17 cellular contexts compared by ENCODE assay signal in genomic region chr3:143090966-143091365, GRCh38. TPM values are rescaled to one million over a fixed set of nuclear protein-coding genes. Genes with fewer than 3 reads are reported as not detected.
DNase-seq lines count a peak whose midpoint lies in the region; ATAC-seq and TF ChIP-seq lines count a peak whose summit lies in the region.
"Had no signal": no experiment of that assay in that cellular context is flagged by ENCODE, and none has a peak within 500 bp of the region (broad histone marks: within the 10 kb centered on the region; RNA-seq: fewer than 3 reads in every experiment).

No MANE protein-coding gene starts in this region.

- H3K27ac Mint-ChIP-seq in nephron: peak overlapping the region in 2 of 3 experiments; percentile 9 to 37

- H3K4me1 ChIP-seq in SJCRH30: peaks cover 16% of the 10 kb centered on the region

- no peaks in the 10 kb centered on the region for H3K27me3 ChIP-seq in SJCRH30
- no peaks in the 10 kb centered on the region for H3K27me3 ChIP-seq in brain microvascular endothelial cell (replicated peaks)
- H3K27me3 ChIP-seq: MG63 had no signal

- H3K9me3 Mint-ChIP-seq in nephron: peaks cover 10% of the 10 kb centered on the region

- H3K4me3 Mint-ChIP-seq in nephron: no peak overlapping the region

- H3K4me1 Mint-ChIP-seq in nephron: peaks cover 9% of the 10 kb centered on the region

- H3K4me3 ChIP-seq in SJCRH30: no peak overlapping the region
- no peak overlapping the region for H3K4me3 ChIP-seq in brain microvascular endothelial cell (ENCODE audit: low read depth, low read length)
- H3K4me3 ChIP-seq: GM23248, MG63 had no signal

- TF ChIP-seq CTCF in nephron (IDR thresholded peaks at IDR 0.05; ENCODE audit: unreplicated experiment in 3 of 3) (no peak), brain microvascular endothelial cell (IDR thresholded peaks at IDR 0.05; ENCODE audit: low read depth, low read length, missing control alignments) (no peak)

- DNase-seq in DMS 273 (lab: John Stamatoyannopoulos, UW; ENCODE audit: unreplicated experiment) (peak; percentile 65), DMS 273 treated with DMSO at 0.1 percent for 48 hours (lab: John Stamatoyannopoulos, UW) (no peak), NCI-H1105 (lab: John Stamatoyannopoulos, UW) (peak; percentile 84), SJCRH30 (no peak), activated T-cell treated with anti-CD3 and anti-CD28 coated beads for 4 hours (no peak), brain microvascular endothelial cell (no peak)
- DNase-seq: Calu3, GM23248, HCEC 1CT, KG1, NCI-H187, NCI-H2081 treated with DMSO at 0.1 percent for 48 hours, PC-3 had no signal

- in situ Hi-C loops in brain microvascular endothelial cell (cut with HindIII; ENCODE audit: low pct_ligation_motif_present, low sequenced_read_pairs): no loop called here

- H3K27ac ChIP-seq in SJCRH30 (peak overlapping the region; percentile 49), brain microvascular endothelial cell (no peak overlapping the region)
- H3K27ac ChIP-seq: 22Rv1, GM23248 had no signal

- H3K36me3 Mint-ChIP-seq in nephron (ENCODE audit: low read depth): peaks cover 5% of the 10 kb centered on the region

- no peaks in the 10 kb centered on the region for H3K27me3 Mint-ChIP-seq in nephron (ENCODE audit: low read depth)

- no peak for ATAC-seq in HG03460 (IDR thresholded peaks at IDR 0.05; ENCODE audit: unreplicated experiment)
- ATAC-seq: PC-3 had no signal

- no peaks in the 10 kb centered on the region for H3K36me3 ChIP-seq in SJCRH30
- H3K36me3 ChIP-seq in brain microvascular endothelial cell (replicated peaks): no peaks in the 10 kb centered on the region
- H3K36me3 ChIP-seq: MG63 had no signal

- no peaks in the 10 kb centered on the region for H3K9me3 ChIP-seq in SJCRH30 (replicated peaks)
- H3K9me3 ChIP-seq: MG63 had no signal

RNA-seq across cellular contexts. Expression of gene CHST2, which starts 28.6 kb away (rescaled TPM):
- total RNA-seq in SJCRH30 (2014; rRNA removed; shearing (Covaris generic)): 2.3 and 2.6 TPM in 2 replicates

Comparison
In these comparisons a context has a peak if more than half of its experiments do, and no peak if none do; other contexts are left out.
1. DNase-seq: peak in DMS 273 (single experiment) and NCI-H1105 (single experiment); none in DMS 273 treated with DMSO at 0.1 percent for 48 hours (single experiment), SJCRH30 (0 of 2), activated T-cell treated with anti-CD3 and anti-CD28 coated beads for 4 hours (single experiment) and brain microvascular endothelial cell (single experiment).